26 cellular contexts compared by ENCODE assay signal in the genomic region with DNA sequence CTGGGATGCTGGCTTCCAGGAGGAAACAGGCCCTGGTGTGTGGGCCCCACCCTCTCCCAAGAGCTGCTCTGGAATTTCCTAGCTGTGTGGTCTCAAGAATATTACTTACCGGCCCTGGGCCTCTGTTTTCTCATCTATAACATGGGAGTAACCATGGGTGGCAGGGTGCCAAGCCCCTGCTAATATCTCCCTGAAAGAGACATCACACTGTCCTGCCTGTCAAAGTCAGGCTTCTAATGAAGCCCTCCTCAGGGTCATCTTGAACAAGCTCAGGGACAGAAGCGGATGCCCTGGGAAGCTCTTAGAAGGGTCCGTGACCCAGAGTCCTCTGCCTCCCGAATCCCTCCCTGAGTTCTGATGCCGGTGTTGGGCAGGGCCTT.
"Had no signal": no experiment of that assay in that cellular context is flagged by ENCODE, and none has a peak within 500 bp of the region (broad histone marks: within the 10 kb centered on the region; RNA-seq: fewer than 3 reads in every experiment).

No MANE protein-coding gene starts in this region.

- H3K9me3 Mint-ChIP-seq: activated CD4-positive, alpha-beta memory T cell treated with anti-CD3 and anti-CD28 coated beads, Interleukin-2, amount 10 ng/mL, durations not matched to agents 7 days and 5 days; activated naive CD8-positive, alpha-beta T cell treated with anti-CD3 and anti-CD28 coated beads, Interleukin-2, amount 10 ng/mL, durations not matched to agents 7 days and 5 days; activated T-helper 17 cell treated with anti-CD3 and anti-CD28 coated beads, Interleukin-2, amount 50 U/mL, for 72 hours had no signal

- DNase-seq: activated CD4-positive, alpha-beta memory T cell treated with anti-CD3 and anti-CD28 coated beads, Interleukin-2, amount 10 ng/mL, durations not matched to agents 7 days and 5 days; activated CD4-positive, alpha-beta T cell treated with anti-CD3 and anti-CD28 coated beads for 36 hours; activated CD4-positive, alpha-beta T cell treated with anti-CD3 and anti-CD28 coated beads, Interleukin-2, amount 50 U/mL, for 1 hour; activated naive CD4-positive, alpha-beta T cell treated with anti-CD3 and anti-CD28 coated beads, Interleukin-2, amount 50 U/mL, for 16 hours; activated naive CD8-positive, alpha-beta T cell treated with anti-CD3 and anti-CD28 coated beads, Interleukin-2, amount 10 ng/mL, durations not matched to agents 7 days and 5 days; activated T-cell treated with anti-CD3 and anti-CD28 coated beads for 4 hours; activated T-cell treated with anti-CD3 and anti-CD28 coated beads, Interleukin-2, amount 50 U/mL, for 48 hours; adrenal gland; Karpas-422; NCI-H1105 treated with DMSO at 0.1 percent for 48 hours; NCI-H1436 treated with DMSO at 0.1 percent for 48 hours; NCI-H187; NCI-H2081; NCI-H510A treated with DMSO at 0.1 percent for 48 hours; NCI-H69; NK-92 treated with Interleukin-12 subunit alpha and Interleukin-12 subunit beta, amount 100 ng/mL, for 24 hours; Right ventricle myocardium superior; T-helper 1 cell; WERI-Rb-1 had no signal

- H3K36me3 Mint-ChIP-seq: activated naive CD8-positive, alpha-beta T cell treated with anti-CD3 and anti-CD28 coated beads, Interleukin-2, amount 10 ng/mL, durations not matched to agents 7 days and 5 days had no signal

- H3K4me1 ChIP-seq: adrenal gland, breast epithelium, Peyer's patch, SJCRH30 had no signal

- H3K27ac Mint-ChIP-seq: activated CD4-positive, alpha-beta memory T cell treated with anti-CD3 and anti-CD28 coated beads, Interleukin-2, amount 10 ng/mL, durations not matched to agents 7 days and 5 days; activated CD4-positive, alpha-beta T cell treated with anti-CD3 and anti-CD28 coated beads for 36 hours; activated naive CD8-positive, alpha-beta T cell treated with anti-CD3 and anti-CD28 coated beads, Interleukin-2, amount 10 ng/mL, durations not matched to agents 7 days and 5 days; activated T-helper 17 cell treated with anti-CD3 and anti-CD28 coated beads, Interleukin-2, amount 50 U/mL, for 72 hours had no signal

- H3K4me1 Mint-ChIP-seq: activated naive CD8-positive, alpha-beta T cell treated with anti-CD3 and anti-CD28 coated beads, Interleukin-2, amount 10 ng/mL, durations not matched to agents 7 days and 5 days; activated T-helper 17 cell treated with anti-CD3 and anti-CD28 coated beads, Interleukin-2, amount 50 U/mL, for 72 hours had no signal

- H3K4me3 Mint-ChIP-seq: activated CD4-positive, alpha-beta memory T cell treated with anti-CD3 and anti-CD28 coated beads, Interleukin-2, amount 10 ng/mL, durations not matched to agents 7 days and 5 days; activated CD4-positive, alpha-beta T cell treated with anti-CD3 and anti-CD28 coated beads for 36 hours; activated naive CD8-positive, alpha-beta T cell treated with anti-CD3 and anti-CD28 coated beads, Interleukin-2, amount 10 ng/mL, durations not matched to agents 7 days and 5 days; activated T-helper 17 cell treated with anti-CD3 and anti-CD28 coated beads, Interleukin-2, amount 50 U/mL, for 72 hours had no signal

- ATAC-seq: activated CD4-positive, alpha-beta T cell treated with anti-CD3 and anti-CD28 coated beads for 36 hours; activated T-helper 17 cell treated with anti-CD3 and anti-CD28 coated beads, Interleukin-2, amount 50 U/mL, for 72 hours; K562 had no signal

- H3K4me3 ChIP-seq: adrenal gland, breast epithelium, K562, Peyer's patch, SJCRH30 had no signal

- H3K27me3 ChIP-seq: adrenal gland, Peyer's patch had no signal

- H3K36me3 ChIP-seq: adrenal gland, breast epithelium, Peyer's patch, SJCRH30, WERI-Rb-1 had no signal

- H3K9me3 ChIP-seq: adrenal gland, Peyer's patch, SJCRH30, SK-N-SH had no signal

- H3K27ac ChIP-seq: adrenal gland, breast epithelium, Peyer's patch, RWPE1, SJCRH30, WERI-Rb-1 had no signal

- H3K27me3 Mint-ChIP-seq: activated CD4-positive, alpha-beta T cell treated with anti-CD3 and anti-CD28 coated beads for 36 hours; activated naive CD8-positive, alpha-beta T cell treated with anti-CD3 and anti-CD28 coated beads, Interleukin-2, amount 10 ng/mL, durations not matched to agents 7 days and 5 days had no signal
